21 cellular contexts compared by ENCODE assay signal in the genomic region with DNA sequence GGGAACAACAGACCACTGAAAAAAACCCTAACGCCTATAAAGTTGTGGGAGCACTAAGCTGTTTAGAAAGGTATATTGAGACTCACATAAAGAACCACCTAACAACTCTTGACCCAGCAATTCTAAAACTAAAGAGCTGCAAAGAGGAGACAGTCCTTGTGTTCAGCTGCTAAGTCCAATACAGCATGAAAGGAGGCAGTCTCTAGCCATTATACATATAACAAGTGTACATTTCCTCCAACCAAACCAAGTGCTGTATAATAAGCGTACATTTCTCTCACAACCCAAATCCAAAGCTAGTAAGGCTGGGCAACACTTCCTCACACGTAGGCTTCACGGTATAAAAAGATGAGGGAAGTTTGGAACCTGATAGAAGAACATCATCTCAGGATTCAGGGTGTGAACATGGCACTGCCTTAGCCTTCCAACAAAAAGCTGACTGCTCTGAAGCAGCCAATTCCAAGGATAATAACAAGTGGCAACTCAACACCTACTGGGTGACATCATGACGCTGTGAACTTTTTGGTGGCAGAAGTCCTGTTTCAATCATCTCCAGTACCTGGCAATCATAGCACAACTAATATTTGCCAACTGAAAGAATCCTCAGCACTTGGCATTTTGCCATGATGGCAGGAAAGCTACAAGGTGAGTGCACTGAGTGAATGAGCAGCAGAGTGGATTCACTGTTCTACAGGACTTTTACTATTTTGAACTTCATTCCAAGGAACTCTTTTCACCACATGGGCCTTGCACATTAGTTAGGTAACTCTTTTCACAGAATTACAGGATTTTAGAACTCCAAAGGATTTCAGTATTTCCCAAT. TPM values are rescaled to one million over a fixed set of nuclear protein-coding genes. Genes with fewer than 3 reads are reported as not detected.
A peak's percentile ranks its signal among the peaks of the same experiment; 100 is the strongest.
DNase-seq lines count a peak whose midpoint lies in the region; ATAC-seq and TF ChIP-seq lines count a peak whose summit lies in the region.
"Had no signal": no experiment of that assay in that cellular context is flagged by ENCODE, and none has a peak within 500 bp of the region (broad histone marks: within the 10 kb centered on the region; RNA-seq: fewer than 3 reads in every experiment).

No MANE protein-coding gene starts in this region.

- no peak for TF ChIP-seq CTCF in left ventricle myocardium inferior (IDR thresholded peaks at IDR 0.05; ENCODE audit: borderline replicate concordance)

- H3K36me3 ChIP-seq in left ventricle myocardium inferior (peaks cover 60% of the 10 kb centered on the region), subcutaneous abdominal adipose tissue (ENCODE audit: control insufficient read depth in 5 of 5, insufficient read depth in 5 of 5, low read length in 5 of 5) (peaks cover 10 to 48% (median 42%) of the 10 kb centered on the region in 5 donors)

- peak overlapping the region in 1 of 5 donors; percentile 4 for H3K9ac ChIP-seq in subcutaneous abdominal adipose tissue (ENCODE audit: low read length in 5 of 5)

- intact Hi-C loops in left ventricle myocardium inferior (cut with micrococcal nuclease) (no loop called here), posterior vena cava (cut with DNase I) (no loop called here)

- H3K4me1 ChIP-seq in left ventricle myocardium inferior (peaks cover 27% of the 10 kb centered on the region), subcutaneous abdominal adipose tissue (ENCODE audit: control insufficient read depth in 5 of 5, insufficient read depth in 5 of 5, low read length in 5 of 5) (peaks cover 6 to 19% (median 14%) of the 10 kb centered on the region in 5 donors)

- H3K27ac ChIP-seq in left ventricle myocardium inferior (replicated peaks) (peak overlapping the region; percentile 22), subcutaneous abdominal adipose tissue (ENCODE audit: low read depth, low read length) (peak overlapping the region; percentile 25)

- H3K4me3 ChIP-seq in left ventricle myocardium inferior: no peak overlapping the region
- H3K4me3 ChIP-seq in subcutaneous abdominal adipose tissue (ENCODE audit: low read depth in 1 of 5, low read length in 5 of 5): no peak overlapping the region
- H3K4me3 ChIP-seq: esophagus muscularis mucosa had no signal

- ATAC-seq in HG03521 (IDR thresholded peaks at IDR 0.05; ENCODE audit: unreplicated experiment): no peak
- ATAC-seq: activated T-cell treated with anti-CD3 and anti-CD28 coated beads, Interleukin-2, amount 50 U/mL, for 72 hours; naive thymus-derived CD8-positive, alpha-beta T cell; stimulated activated naive B cell treated with anti-CD40 and anti-IgM and Interleukin-4, amounts not matched to agents 10 μg/mL and 1 μg/mL and 100 μg/mL, for 72 hours had no signal

- H3K27me3 ChIP-seq in left ventricle myocardium inferior (ENCODE audit: low read depth): no peaks in the 10 kb centered on the region
- no peaks in the 10 kb centered on the region for H3K27me3 ChIP-seq in subcutaneous abdominal adipose tissue (ENCODE audit: control insufficient read depth in 5 of 5, insufficient read depth in 4 of 5, low read length in 5 of 5)
- H3K27me3 ChIP-seq: esophagus muscularis mucosa had no signal

- DNase-seq in NCI-H748 (lab: John Stamatoyannopoulos, UW; ENCODE audit: unreplicated experiment): peak; percentile 23
- no peak for DNase-seq in NCI-H748 treated with DMSO at 0.1 percent for 48 hours (lab: John Stamatoyannopoulos, UW)
- DNase-seq in NCI-H69 (lab: John Stamatoyannopoulos, UW): peak; percentile 33
- no peak for DNase-seq in left ventricle myocardium inferior
- no peak for DNase-seq in SHP77 (lab: John Stamatoyannopoulos, UW)
- no peak for DNase-seq in posterior vena cava (ENCODE audit: low spot score)
- DNase-seq: activated CD4-positive, alpha-beta memory T cell treated with anti-CD3 and anti-CD28 coated beads for 36 hours; activated naive CD8-positive, alpha-beta T cell treated with anti-CD3 and anti-CD28 coated beads, Interleukin-2, amount 10 ng/mL, durations not matched to agents 7 days and 5 days; activated T-cell treated with anti-CD3 and anti-CD28 coated beads, Interleukin-2, amount 50 U/mL, for 72 hours; CD4-positive, alpha-beta memory T cell; DND-41; mammary epithelial cell; MM.1S; naive thymus-derived CD8-positive, alpha-beta T cell; NCI-H187; NCI-H524 treated with DMSO at 0.1 percent for 48 hours; stimulated activated CD4-positive, alpha-beta T cell treated with anti-CD3 and anti-CD28 coated beads, Interleukin-12 subunit alpha, Interleukin-12 subunit beta, amount 100 ng/mL, for 4 hours; stimulated activated naive B cell treated with anti-CD40 and anti-IgM and Interleukin-4, amounts not matched to agents 10 μg/mL and 1 μg/mL and 100 μg/mL, for 72 hours had no signal

- H3K9me3 ChIP-seq in left ventricle myocardium inferior (replicated peaks) (no peaks in the 10 kb centered on the region), subcutaneous abdominal adipose tissue (ENCODE audit: control insufficient read depth in 5 of 5, low read length in 5 of 5) (no peaks in the 10 kb centered on the region)
- H3K9me3 ChIP-seq: esophagus muscularis mucosa had no signal

RNA-seq across cellular contexts. Expression of a gene that starts 16.6 kb away (rescaled TPM):
- total RNA-seq in left ventricle myocardium inferior: 23.0 TPM
- total RNA-seq in posterior vena cava: 10 to 100 TPM; 28.7 to 33.0 TPM

RNA-seq across cellular contexts. Expression of a gene that starts 37.6 kb away (rescaled TPM):
- 49.7 TPM for total RNA-seq in left ventricle myocardium inferior
- total RNA-seq in posterior vena cava: 10 to 100 TPM; 46.7 to 54.4 TPM

Comparison
In these comparisons a context has a peak if more than half of its experiments do, and no peak if none do; other contexts are left out.
1. DNase-seq: peak in NCI-H748 (single experiment) and NCI-H69 (single experiment); none in NCI-H748 treated with DMSO at 0.1 percent for 48 hours (single experiment), left ventricle myocardium inferior (single experiment), SHP77 (0 of 2) and posterior vena cava (single experiment).